ENCODE assay signal across 16 cellular contexts in the genomic region with DNA sequence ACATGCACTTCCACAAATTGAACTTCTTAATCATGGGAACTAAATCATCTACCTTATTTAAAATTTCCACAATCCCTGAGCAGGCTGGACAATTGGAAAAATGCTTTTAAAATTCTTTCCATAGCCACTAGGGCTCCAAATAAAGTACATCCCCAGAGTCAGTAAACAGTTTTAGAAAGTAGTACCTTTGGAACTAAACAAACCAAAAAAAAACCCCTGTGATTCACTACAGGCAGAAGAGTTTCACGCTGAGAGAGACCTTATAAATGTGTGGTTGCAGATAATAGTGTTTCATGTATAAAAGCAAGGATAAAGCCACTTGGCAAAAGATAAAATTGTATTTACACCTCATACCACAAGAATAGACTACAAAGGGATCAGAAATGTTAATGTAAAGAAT. TPM values are rescaled to one million over a fixed set of nuclear protein-coding genes. Genes with fewer than 3 reads are reported as not detected.
DNase-seq lines count a peak whose midpoint lies in the region; ATAC-seq and TF ChIP-seq lines count a peak whose summit lies in the region.
"Had no signal": no experiment of that assay in that cellular context is flagged by ENCODE, and none has a peak within 500 bp of the region (broad histone marks: within the 10 kb centered on the region; RNA-seq: fewer than 3 reads in every experiment).

No MANE protein-coding gene starts in this region.

- 28% methylated on average over 1 of the region's 1 CpG for WGBS in liver

- H3K4me3 ChIP-seq in cardiac muscle cell, result no peak overlapping the region
- no peak overlapping the region for H3K4me3 ChIP-seq in Loucy (ENCODE audit: low read length, poor library complexity, severe bottlenecking)
- H3K4me3 ChIP-seq in liver (ENCODE audit: low read depth in 1 of 3, low read length in 3 of 3), result no peak overlapping the region
- H3K4me3 ChIP-seq: sigmoid colon had no signal

- H3K9me3 ChIP-seq in cardiac muscle cell (ENCODE audit: low read depth) (no peaks in the 10 kb centered on the region), Loucy (ENCODE audit: insufficient read depth, low read depth, low read length) (no peaks in the 10 kb centered on the region), liver (ENCODE audit: control insufficient read depth in 4 of 4, low read length in 3 of 4) (no peaks in the 10 kb centered on the region)
- H3K9me3 ChIP-seq: sigmoid colon had no signal

- H3K4me2 ChIP-seq in Loucy (ENCODE audit: low read depth, low read length, poor library complexity, severe bottlenecking), result no peak overlapping the region

- H3K27me3 ChIP-seq in cardiac muscle cell (no peaks in the 10 kb centered on the region), Loucy (ENCODE audit: insufficient read depth, low read length, poor library complexity, severe bottlenecking) (no peaks in the 10 kb centered on the region), liver (ENCODE audit: control insufficient read depth in 4 of 4, insufficient read depth in 4 of 4, low read length in 3 of 4) (no peaks in the 10 kb centered on the region)
- H3K27me3 ChIP-seq: sigmoid colon had no signal

- 0 out of 2 replicates have a peak overlapping the region, but pooled peaks have one; percentile 11 for H2AFZ ChIP-seq in Loucy (ENCODE audit: low read length)

- H3K79me2 ChIP-seq in Loucy (ENCODE audit: insufficient read depth, low read length), result no peaks in the 10 kb centered on the region

- no peaks in the 10 kb centered on the region for H4K20me1 ChIP-seq in Loucy (ENCODE audit: insufficient read depth, low read length, poor library complexity, severe bottlenecking)

- H3K27me3 Mint-ChIP-seq in glutamatergic neuron (ENCODE audit: unreplicated experiment), result no peaks in the 10 kb centered on the region

- H3K27ac ChIP-seq in cardiac muscle cell (no peak overlapping the region), liver (ENCODE audit: low read depth in 1 of 2, low read length in 2 of 2) (peak overlapping the region; percentile 57 to 76)
- H3K27ac ChIP-seq: RWPE1, sigmoid colon had no signal

- no peaks in the 10 kb centered on the region for H3F3A ChIP-seq in Loucy (ENCODE audit: low read depth)

- TF ChIP-seq CTCF in cardiac muscle cell (IDR thresholded peaks at IDR 0.05; ENCODE audit: low read depth, low read length), result peak; percentile 3
- peak; percentile 31; the same call in 1 of the 2 replicates for TF ChIP-seq CTCF in Loucy (conservative IDR thresholded peaks at IDR 0.05; ENCODE audit: low read length)
- TF ChIP-seq CTCF in liver (IDR thresholded peaks at IDR 0.05; ENCODE audit: low read depth, low read length, missing input control), result peak; percentile 44
- TF ChIP-seq CTCF in glutamatergic neuron (IDR thresholded peaks at IDR 0.05; ENCODE audit: partially characterized antibody, unreplicated experiment), result no peak

- H3K9ac ChIP-seq in Loucy (ENCODE audit: low read depth, low read length, poor library complexity, severe bottlenecking) (no peak overlapping the region), liver (ENCODE audit: low read depth in 1 of 2, low read length in 2 of 2) (peak overlapping the region in 1 of 2 donors; percentile 42)

- no peak for DNase-seq in cardiac muscle cell (ENCODE audit: low read depth in 1 of 2, low spot score in 1 of 2)
- no peak for DNase-seq in Right ventricle myocardium superior
- no peak for DNase-seq in glutamatergic neuron
- DNase-seq in DMS153 treated with DMSO at 0.1 percent for 48 hours (lab: John Stamatoyannopoulos, UW; ENCODE audit: unreplicated experiment), result no peak
- DNase-seq: activated CD4-positive, CD25-positive, alpha-beta regulatory T cell treated with anti-CD3 and anti-CD28 coated beads, Interleukin-2, amount 50 U/mL, for 72 hours; activated CD8-positive, alpha-beta memory T cell treated with anti-CD3 and anti-CD28 coated beads, Interleukin-2, amount 50 U/mL, for 48 hours; effector memory CD8-positive, alpha-beta T cell; natural killer cell; NCI-H1436 treated with DMSO at 0.1 percent for 48 hours; NCI-H526; sigmoid colon had no signal

- no peaks in the 10 kb centered on the region for H3K9me2 ChIP-seq in Loucy (replicated peaks; ENCODE audit: low read depth, low read length)

- intact Hi-C loops in Right ventricle myocardium superior (cut with DNase I), result no loop called here

- TF ChIP-seq RAD21 in liver (IDR thresholded peaks at IDR 0.05), result peak; percentile 62 to 66

- no peaks in the 10 kb centered on the region for H3K36me3 Mint-ChIP-seq in glutamatergic neuron (ENCODE audit: unreplicated experiment)
- H3K36me3 Mint-ChIP-seq: activated naive CD8-positive, alpha-beta T cell; natural killer cell had no signal

- no peaks in the 10 kb centered on the region for H3K36me3 ChIP-seq in cardiac muscle cell
- no peaks in the 10 kb centered on the region for H3K36me3 ChIP-seq in Loucy (ENCODE audit: insufficient read depth, low read length)
- H3K36me3 ChIP-seq in liver (ENCODE audit: control insufficient read depth in 4 of 4, insufficient read depth in 3 of 4, low read depth in 1 of 4, low read length in 3 of 4), result no peaks in the 10 kb centered on the region
- H3K36me3 ChIP-seq: sigmoid colon had no signal

- H3K4me3 Mint-ChIP-seq in glutamatergic neuron (ENCODE audit: unreplicated experiment), result no peak overlapping the region
- H3K4me3 Mint-ChIP-seq: activated naive CD8-positive, alpha-beta T cell; effector memory CD8-positive, alpha-beta T cell; natural killer cell had no signal

- H3K4me1 ChIP-seq in cardiac muscle cell (ENCODE audit: low read depth), result no peaks in the 10 kb centered on the region
- H3K4me1 ChIP-seq in Loucy (ENCODE audit: insufficient read depth, low read length, poor library complexity, severe bottlenecking), result no peaks in the 10 kb centered on the region
- H3K4me1 ChIP-seq in liver (ENCODE audit: control insufficient read depth in 4 of 4, insufficient read depth in 4 of 4, low read length in 3 of 4), result peaks cover 2 to 4% (median 3%) of the 10 kb centered on the region in 4 donors
- H3K4me1 ChIP-seq: sigmoid colon had no signal

- H3K27ac Mint-ChIP-seq in glutamatergic neuron (ENCODE audit: unreplicated experiment), result no peak overlapping the region
- H3K27ac Mint-ChIP-seq: activated naive CD8-positive, alpha-beta T cell; effector memory CD8-positive, alpha-beta T cell; natural killer cell had no signal

- ATAC-seq in Right ventricle myocardium superior (ENCODE audit: poor library complexity) (no peak), HG02610 (IDR thresholded peaks at IDR 0.05; ENCODE audit: unreplicated experiment) (no peak)
- ATAC-seq: effector memory CD8-positive, alpha-beta T cell; natural killer cell had no signal

- no peaks in the 10 kb centered on the region for H3K9me3 Mint-ChIP-seq in glutamatergic neuron (ENCODE audit: unreplicated experiment)
- H3K9me3 Mint-ChIP-seq: effector memory CD8-positive, alpha-beta T cell; natural killer cell had no signal

- no peaks in the 10 kb centered on the region for H3K4me1 Mint-ChIP-seq in glutamatergic neuron (ENCODE audit: low read depth, unreplicated experiment)
- H3K4me1 Mint-ChIP-seq: natural killer cell had no signal

TF ChIP-seq in liver, 16 proteins besides CTCF, POLR2A, EP300 and RAD21 (continues in another document):
- peak; percentile 28 for TF ChIP-seq FOXA2 (IDR thresholded peaks at IDR 0.05)
- TF ChIP-seq, protein P1, sequence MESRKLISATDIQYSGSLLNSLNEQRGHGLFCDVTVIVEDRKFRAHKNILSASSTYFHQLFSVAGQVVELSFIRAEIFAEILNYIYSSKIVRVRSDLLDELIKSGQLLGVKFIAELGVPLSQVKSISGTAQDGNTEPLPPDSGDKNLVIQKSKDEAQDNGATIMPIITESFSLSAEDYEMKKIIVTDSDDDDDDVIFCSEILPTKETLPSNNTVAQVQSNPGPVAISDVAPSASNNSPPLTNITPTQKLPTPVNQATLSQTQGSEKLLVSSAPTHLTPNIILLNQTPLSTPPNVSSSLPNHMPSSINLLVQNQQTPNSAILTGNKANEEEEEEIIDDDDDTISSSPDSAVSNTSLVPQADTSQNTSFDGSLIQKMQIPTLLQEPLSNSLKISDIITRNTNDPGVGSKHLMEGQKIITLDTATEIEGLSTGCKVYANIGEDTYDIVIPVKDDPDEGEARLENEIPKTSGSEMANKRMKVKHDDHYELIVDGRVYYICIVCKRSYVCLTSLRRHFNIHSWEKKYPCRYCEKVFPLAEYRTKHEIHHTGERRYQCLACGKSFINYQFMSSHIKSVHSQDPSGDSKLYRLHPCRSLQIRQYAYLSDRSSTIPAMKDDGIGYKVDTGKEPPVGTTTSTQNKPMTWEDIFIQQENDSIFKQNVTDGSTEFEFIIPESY (IDR thresholded peaks at IDR 0.05), result no peak
- peak; percentile 76 to 80 for TF ChIP-seq HNF4A (conservative IDR thresholded peaks at IDR 0.05)
- TF ChIP-seq YY1 (IDR thresholded peaks at IDR 0.05), result peak; percentile 36
- peak; percentile 32 for TF ChIP-seq HNF4G (IDR thresholded peaks at IDR 0.05)
- TF ChIP-seq TAF1 (conservative IDR thresholded peaks at IDR 0.05), result no peak
- TF ChIP-seq, protein P2, sequence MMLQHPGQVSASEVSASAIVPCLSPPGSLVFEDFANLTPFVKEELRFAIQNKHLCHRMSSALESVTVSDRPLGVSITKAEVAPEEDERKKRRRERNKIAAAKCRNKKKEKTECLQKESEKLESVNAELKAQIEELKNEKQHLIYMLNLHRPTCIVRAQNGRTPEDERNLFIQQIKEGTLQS (IDR thresholded peaks at IDR 0.05), result no peak
- TF ChIP-seq GABPA (IDR thresholded peaks at IDR 0.05 in 1 of 2, conservative IDR thresholded peaks at IDR 0.05 in 1 of 2), result no peak
- no peak for TF ChIP-seq EGR1 (IDR thresholded peaks at IDR 0.05; ENCODE audit: low read depth in 2 of 2)
- TF ChIP-seq, protein P3, sequence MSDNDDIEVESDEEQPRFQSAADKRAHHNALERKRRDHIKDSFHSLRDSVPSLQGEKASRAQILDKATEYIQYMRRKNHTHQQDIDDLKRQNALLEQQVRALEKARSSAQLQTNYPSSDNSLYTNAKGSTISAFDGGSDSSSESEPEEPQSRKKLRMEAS (IDR thresholded peaks at IDR 0.05), result no peak
- TF ChIP-seq JUND (IDR thresholded peaks at IDR 0.05), result peak in 1 of 2 donors; percentile 58

RNA-seq across cellular contexts. Expression of a gene that starts 11.8 kb away (rescaled TPM):
- total RNA-seq in cardiac muscle cell (34.0 and 72.9 TPM in 2 replicates), Right ventricle myocardium superior (7.6 TPM), liver (100 to 1,000 TPM; 129 to 237 TPM), glutamatergic neuron (ENCODE audit: unreplicated experiment) (362 TPM)
- polyA plus RNA-seq in cardiac muscle cell (42.2 and 68.9 TPM in 2 replicates), liver (10 to 100 TPM; 12.4 to 25.6 TPM)
